1 cellular context compared by ENCODE assay signal in genomic region chrX:9071031-9071650, GRCh38.
TF ChIP-seq lines count a peak whose summit lies in the region.

No MANE protein-coding gene starts in this region.

TF ChIP-seq in IMR-90, 13 proteins besides CTCF, POLR2A, EP300 and RAD21:
- TF ChIP-seq NFE2L2 (IDR thresholded peaks at IDR 0.05; ENCODE audit: low read depth, low read length) (no peak), RCOR1 (IDR thresholded peaks at IDR 0.05; ENCODE audit: insufficient replicate concordance, low read length) (no peak), RFX5 (IDR thresholded peaks at IDR 0.05; ENCODE audit: low read depth, low read length) (no peak), MAFK (IDR thresholded peaks at IDR 0.05; ENCODE audit: low read depth, low read length) (no peak), SMC3 (IDR thresholded peaks at IDR 0.05; ENCODE audit: low read depth, low read length) (no peak), USF2 (IDR thresholded peaks at IDR 0.05; ENCODE audit: low read depth, low read length) (no peak)
- TF ChIP-seq, protein P1, sequence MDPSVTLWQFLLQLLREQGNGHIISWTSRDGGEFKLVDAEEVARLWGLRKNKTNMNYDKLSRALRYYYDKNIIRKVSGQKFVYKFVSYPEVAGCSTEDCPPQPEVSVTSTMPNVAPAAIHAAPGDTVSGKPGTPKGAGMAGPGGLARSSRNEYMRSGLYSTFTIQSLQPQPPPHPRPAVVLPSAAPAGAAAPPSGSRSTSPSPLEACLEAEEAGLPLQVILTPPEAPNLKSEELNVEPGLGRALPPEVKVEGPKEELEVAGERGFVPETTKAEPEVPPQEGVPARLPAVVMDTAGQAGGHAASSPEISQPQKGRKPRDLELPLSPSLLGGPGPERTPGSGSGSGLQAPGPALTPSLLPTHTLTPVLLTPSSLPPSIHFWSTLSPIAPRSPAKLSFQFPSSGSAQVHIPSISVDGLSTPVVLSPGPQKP (IDR thresholded peaks at IDR 0.05; ENCODE audit: borderline replicate concordance, low read depth, low read length) = no peak
